8 cellular contexts compared by ENCODE assay signal in the genomic region with DNA sequence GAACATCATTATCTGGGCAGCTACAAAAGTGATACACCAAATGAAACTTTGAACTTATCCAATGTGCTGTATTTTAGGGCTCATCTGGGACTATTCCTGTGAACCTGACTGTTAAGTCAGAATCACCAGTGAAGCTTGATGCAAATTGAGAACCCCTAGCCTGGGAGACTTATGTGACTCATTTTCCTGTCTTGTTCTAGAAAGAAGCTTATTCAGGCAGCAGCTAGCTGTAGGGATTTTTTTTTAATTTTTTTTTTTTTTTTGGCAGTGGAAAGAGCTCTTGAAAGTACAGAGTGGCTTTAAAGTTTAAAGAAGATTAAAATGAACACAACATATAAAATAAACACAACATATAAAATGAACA.
A peak's percentile ranks its signal among the peaks of the same experiment; 100 is the strongest.
DNase-seq lines count a peak whose midpoint lies in the region; ATAC-seq and TF ChIP-seq lines count a peak whose summit lies in the region.

No MANE protein-coding gene starts in this region.

- H4K20me1 ChIP-seq in MM.1S (ENCODE audit: insufficient read depth, low read length) = no peaks in the 10 kb centered on the region

- H3K36me3 Mint-ChIP-seq in stimulated activated naive B cell treated with anti-CD40 and anti-IgM and Interleukin-4, amounts not matched to agents 10 μg/mL and 1 μg/mL and 100 μg/mL, for 72 hours = peaks cover 8 to 15% of the 10 kb centered on the region in 2 donors

- H3K4me1 Mint-ChIP-seq in stimulated activated naive B cell treated with anti-CD40 and anti-IgM and Interleukin-4, amounts not matched to agents 10 μg/mL and 1 μg/mL and 100 μg/mL, for 72 hours = peaks cover 75 to 98% of the 10 kb centered on the region in 2 donors

- no peak overlapping the region for H2AFZ ChIP-seq in MM.1S (ENCODE audit: low read length)

- no peaks in the 10 kb centered on the region for H3K36me3 ChIP-seq in MM.1S (replicated peaks; ENCODE audit: insufficient read depth, low read length)

- H3F3A ChIP-seq in MM.1S (ENCODE audit: insufficient read depth, low read length) = peaks cover 29% of the 10 kb centered on the region

- H3K27ac ChIP-seq in C4-2B (peak overlapping the region; percentile 52; the same call in 1 of the 2 replicates), MM.1S (ENCODE audit: low read length) (peak overlapping the region; percentile 37; the same call in 1 of the 2 replicates), coronary artery (peak overlapping the region; percentile 53)

- H3K9me3 Mint-ChIP-seq in stimulated activated naive B cell treated with anti-CD40 and anti-IgM and Interleukin-4, amounts not matched to agents 10 μg/mL and 1 μg/mL and 100 μg/mL, for 72 hours = no peaks in the 10 kb centered on the region

- no peaks in the 10 kb centered on the region for H3K9me3 ChIP-seq in MM.1S (replicated peaks; ENCODE audit: insufficient read depth, low read length)

- ATAC-seq in GM21390 (IDR thresholded peaks at IDR 0.05; ENCODE audit: unreplicated experiment) (peak; percentile 41), HG02588 (IDR thresholded peaks at IDR 0.05; ENCODE audit: unreplicated experiment) (no peak)
- peak; percentile 60 to 68 for ATAC-seq in stimulated activated naive B cell treated with anti-CD40 and anti-IgM and Interleukin-4, amounts not matched to agents 10 μg/mL and 1 μg/mL and 100 μg/mL, for 72 hours (replicated peaks)

- H3K4me2 ChIP-seq in MM.1S (ENCODE audit: low read depth, low read length) = peak overlapping the region; percentile 49

- H3K79me2 ChIP-seq in MM.1S (ENCODE audit: low read length) = peaks cover 68% of the 10 kb centered on the region

- H3K27ac Mint-ChIP-seq in stimulated activated naive B cell treated with anti-CD40 and anti-IgM and Interleukin-4, amounts not matched to agents 10 μg/mL and 1 μg/mL and 100 μg/mL, for 72 hours = peak overlapping the region; percentile 97

- peaks cover 60% of the 10 kb centered on the region for H3K4me1 ChIP-seq in MM.1S (ENCODE audit: low read length)

- no peak overlapping the region for H3K4me3 ChIP-seq in MM.1S (ENCODE audit: low read length)
- no peak overlapping the region for H3K4me3 ChIP-seq in coronary artery

- H3K9ac ChIP-seq in MM.1S (ENCODE audit: low read length) = no peak overlapping the region

- TF ChIP-seq CTCF in C4-2B (conservative IDR thresholded peaks at IDR 0.05) = no peak
- no peak for TF ChIP-seq CTCF in MM.1S (IDR thresholded peaks at IDR 0.05; ENCODE audit: low read length)
- no peak for TF ChIP-seq CTCF in coronary artery (IDR thresholded peaks at IDR 0.05)

- H3K9me2 ChIP-seq in MM.1S (replicated peaks; ENCODE audit: insufficient read depth, low read length) = no peaks in the 10 kb centered on the region

- DNase-seq in MM.1S (peak; percentile 30), coronary artery (ENCODE audit: low spot score) (no peak), NCI-H345 (lab: John Stamatoyannopoulos, UW) (no peak), NCI-H2227 treated with DMSO at 0.1 percent for 48 hours (lab: John Stamatoyannopoulos, UW) (no peak)
- no peak for DNase-seq in stimulated activated naive B cell treated with anti-CD40 and anti-IgM and Interleukin-4, amounts not matched to agents 10 μg/mL and 1 μg/mL and 100 μg/mL, for 72 hours

- no peaks in the 10 kb centered on the region for H3K27me3 Mint-ChIP-seq in stimulated activated naive B cell treated with anti-CD40 and anti-IgM and Interleukin-4, amounts not matched to agents 10 μg/mL and 1 μg/mL and 100 μg/mL, for 72 hours

- H3K4me3 Mint-ChIP-seq in stimulated activated naive B cell treated with anti-CD40 and anti-IgM and Interleukin-4, amounts not matched to agents 10 μg/mL and 1 μg/mL and 100 μg/mL, for 72 hours = peak overlapping the region; percentile 60 to 77

- H3K27me3 ChIP-seq in MM.1S (replicated peaks; ENCODE audit: insufficient read depth, low read length) = no peaks in the 10 kb centered on the region
